1 cellular context compared by ENCODE assay signal in the genomic region with DNA sequence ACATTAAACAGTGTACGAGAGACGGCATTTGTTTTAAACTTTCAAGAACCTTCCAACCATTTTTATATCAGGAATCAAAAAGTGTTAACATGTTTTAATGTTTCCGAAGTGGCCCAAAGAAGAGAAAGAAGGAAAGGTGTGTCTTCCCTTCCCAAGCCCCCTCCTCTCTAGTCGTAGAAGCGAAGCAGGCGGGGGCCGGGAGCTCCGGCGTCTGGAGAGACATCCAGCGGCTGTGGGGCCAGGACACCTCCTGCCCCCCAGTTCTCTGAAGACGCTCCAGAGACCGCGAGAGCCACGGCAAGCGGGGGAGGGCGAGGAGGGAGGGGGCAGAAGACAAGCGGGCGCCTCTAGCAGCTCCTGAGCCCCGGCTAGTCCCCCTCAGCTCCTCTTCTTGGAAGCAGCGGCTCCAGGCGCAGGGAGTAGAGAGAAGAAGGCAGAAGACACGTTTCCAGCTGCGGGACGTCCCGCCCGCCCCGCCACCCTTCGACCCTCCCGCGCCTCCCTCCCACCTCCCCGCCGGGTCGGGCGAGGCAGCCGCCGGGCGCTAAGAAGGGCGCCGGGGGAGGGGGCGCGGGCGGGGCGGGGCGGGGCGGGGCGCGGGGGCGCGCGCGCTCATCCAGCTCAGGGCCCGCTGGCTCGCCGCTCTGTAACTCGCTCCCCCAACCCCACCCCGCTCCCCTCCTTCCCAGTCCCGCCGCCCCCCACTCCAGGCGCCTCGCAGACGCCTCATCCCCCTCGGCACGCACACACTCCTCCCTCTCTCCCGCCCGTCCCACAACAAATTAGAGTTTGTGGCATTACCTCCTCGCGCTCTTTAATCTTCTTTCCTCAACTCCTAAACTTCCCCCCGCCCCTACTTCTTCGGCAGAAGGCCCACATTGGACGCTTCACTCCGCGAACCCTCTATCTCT.
TF ChIP-seq lines count a peak whose summit lies in the region.

A gene (minus strand): TSS at position 871 of the 911 bp plus-strand sequence.

TF ChIP-seq in K562, 482 proteins besides CTCF, POLR2A, EP300 and RAD21 (continued from another document and continues in another):
- TF ChIP-seq, protein P1, sequence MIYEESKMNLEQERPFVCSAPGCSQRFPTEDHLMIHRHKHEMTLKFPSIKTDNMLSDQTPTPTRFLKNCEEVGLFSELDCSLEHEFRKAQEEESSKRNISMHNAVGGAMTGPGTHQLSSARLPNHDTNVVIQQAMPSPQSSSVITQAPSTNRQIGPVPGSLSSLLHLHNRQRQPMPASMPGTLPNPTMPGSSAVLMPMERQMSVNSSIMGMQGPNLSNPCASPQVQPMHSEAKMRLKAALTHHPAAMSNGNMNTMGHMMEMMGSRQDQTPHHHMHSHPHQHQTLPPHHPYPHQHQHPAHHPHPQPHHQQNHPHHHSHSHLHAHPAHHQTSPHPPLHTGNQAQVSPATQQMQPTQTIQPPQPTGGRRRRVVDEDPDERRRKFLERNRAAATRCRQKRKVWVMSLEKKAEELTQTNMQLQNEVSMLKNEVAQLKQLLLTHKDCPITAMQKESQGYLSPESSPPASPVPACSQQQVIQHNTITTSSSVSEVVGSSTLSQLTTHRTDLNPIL (CRISPR knock-in tag; IDR thresholded peaks at IDR 0.05): no peak
- TF ChIP-seq KLF10 (CRISPR knock-in tag; IDR thresholded peaks at IDR 0.05) (no peak), ZNF41 (CRISPR knock-in tag; conservative IDR thresholded peaks at IDR 0.05) (no peak), MAZ (CRISPR knock-in tag; conservative IDR thresholded peaks at IDR 0.05 in 1 of 2, IDR thresholded peaks at IDR 0.05 in 1 of 2) (peak; percentile 83 to 94), ZBED1 (IDR thresholded peaks at IDR 0.05) (no peak), NEUROD1 (IDR thresholded peaks at IDR 0.05; ENCODE audit: borderline replicate concordance, low read depth, low read length, partially characterized antibody) (no peak), ZNF197 (CRISPR knock-in tag; IDR thresholded peaks at IDR 0.05; ENCODE audit: low read depth) (no peak), ELF2 (CRISPR knock-in tag; IDR thresholded peaks at IDR 0.05) (no peak), TEAD4 (IDR thresholded peaks at IDR 0.05; ENCODE audit: low read length) (no peak), TEAD4 (CRISPR knock-in tag; IDR thresholded peaks at IDR 0.05; ENCODE audit: borderline replicate concordance) (no peak), ZFP36 (IDR thresholded peaks at IDR 0.05; ENCODE audit: low read depth, low read length, partially characterized antibody) (no peak), MTA2 (IDR thresholded peaks at IDR 0.05; ENCODE audit: low read depth) (no peak), ZBTB8A (IDR thresholded peaks at IDR 0.05; ENCODE audit: partially characterized antibody) (no peak), SMARCE1 (IDR thresholded peaks at IDR 0.05) (no peak), FOSL1 (tag; conservative IDR thresholded peaks at IDR 0.05) (no peak), TBP (optimal IDR thresholded peaks at IDR 0.05; ENCODE audit: low read depth, low read length) (no peak), NELFE (IDR thresholded peaks at IDR 0.05; ENCODE audit: insufficient read depth, insufficient read length) (no peak), FOXK2 (conservative IDR thresholded peaks at IDR 0.05 in 1 of 2, IDR thresholded peaks at IDR 0.05 in 1 of 2; ENCODE audit: low read depth in 2 of 2) (no peak), NCOA4 (IDR thresholded peaks at IDR 0.05; ENCODE audit: partially characterized antibody) (no peak), ZNF507 (tag; conservative IDR thresholded peaks at IDR 0.05) (no peak), ZNF408 (CRISPR knock-in tag; IDR thresholded peaks at IDR 0.05; ENCODE audit: low read depth) (no peak), ZNF584 (CRISPR knock-in tag; IDR thresholded peaks at IDR 0.05; ENCODE audit: low read depth) (no peak), ZNF561 (CRISPR knock-in tag; conservative IDR thresholded peaks at IDR 0.05) (no peak), RNF2 (IDR thresholded peaks at IDR 0.05) (no peak), ZNF717 (CRISPR knock-in tag; IDR thresholded peaks at IDR 0.05) (no peak), RFX5 (IDR thresholded peaks at IDR 0.05; ENCODE audit: low read depth, low read length) (no peak), RAD51 (IDR thresholded peaks at IDR 0.05; ENCODE audit: borderline replicate concordance, low read depth) (no peak), CBX8 (IDR thresholded peaks at IDR 0.05; ENCODE audit: borderline replicate concordance, extremely low read depth, low read depth, low read length, poor library complexity, severe bottlenecking) (no peak), HCFC1 (IDR thresholded peaks at IDR 0.05; ENCODE audit: low read depth, low read length) (no peak), IFI16 (CRISPR knock-in tag; IDR thresholded peaks at IDR 0.05) (no peak)
- TF ChIP-seq, protein P2, sequence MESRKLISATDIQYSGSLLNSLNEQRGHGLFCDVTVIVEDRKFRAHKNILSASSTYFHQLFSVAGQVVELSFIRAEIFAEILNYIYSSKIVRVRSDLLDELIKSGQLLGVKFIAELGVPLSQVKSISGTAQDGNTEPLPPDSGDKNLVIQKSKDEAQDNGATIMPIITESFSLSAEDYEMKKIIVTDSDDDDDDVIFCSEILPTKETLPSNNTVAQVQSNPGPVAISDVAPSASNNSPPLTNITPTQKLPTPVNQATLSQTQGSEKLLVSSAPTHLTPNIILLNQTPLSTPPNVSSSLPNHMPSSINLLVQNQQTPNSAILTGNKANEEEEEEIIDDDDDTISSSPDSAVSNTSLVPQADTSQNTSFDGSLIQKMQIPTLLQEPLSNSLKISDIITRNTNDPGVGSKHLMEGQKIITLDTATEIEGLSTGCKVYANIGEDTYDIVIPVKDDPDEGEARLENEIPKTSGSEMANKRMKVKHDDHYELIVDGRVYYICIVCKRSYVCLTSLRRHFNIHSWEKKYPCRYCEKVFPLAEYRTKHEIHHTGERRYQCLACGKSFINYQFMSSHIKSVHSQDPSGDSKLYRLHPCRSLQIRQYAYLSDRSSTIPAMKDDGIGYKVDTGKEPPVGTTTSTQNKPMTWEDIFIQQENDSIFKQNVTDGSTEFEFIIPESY (CRISPR knock-in tag; IDR thresholded peaks at IDR 0.05): no peak
- TF ChIP-seq, protein P3, sequence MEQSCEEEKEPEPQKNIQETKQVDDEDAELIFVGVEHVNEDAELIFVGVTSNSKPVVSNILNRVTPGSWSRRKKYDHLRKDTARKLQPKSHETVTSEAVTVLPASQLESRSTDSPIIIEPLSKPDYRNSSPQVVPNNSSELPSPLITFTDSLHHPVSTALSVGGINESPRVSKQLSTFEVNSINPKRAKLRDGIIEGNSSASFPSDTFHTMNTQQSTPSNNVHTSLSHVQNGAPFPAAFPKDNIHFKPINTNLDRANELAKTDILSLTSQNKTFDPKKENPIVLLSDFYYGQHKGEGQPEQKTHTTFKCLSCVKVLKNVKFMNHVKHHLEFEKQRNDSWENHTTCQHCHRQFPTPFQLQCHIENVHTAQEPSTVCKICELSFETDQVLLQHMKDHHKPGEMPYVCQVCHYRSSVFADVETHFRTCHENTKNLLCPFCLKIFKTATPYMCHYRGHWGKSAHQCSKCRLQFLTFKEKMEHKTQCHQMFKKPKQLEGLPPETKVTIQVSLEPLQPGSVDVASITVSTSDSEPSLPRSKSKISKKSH (CRISPR knock-in tag; IDR thresholded peaks at IDR 0.05): no peak
- TF ChIP-seq, protein P4, sequence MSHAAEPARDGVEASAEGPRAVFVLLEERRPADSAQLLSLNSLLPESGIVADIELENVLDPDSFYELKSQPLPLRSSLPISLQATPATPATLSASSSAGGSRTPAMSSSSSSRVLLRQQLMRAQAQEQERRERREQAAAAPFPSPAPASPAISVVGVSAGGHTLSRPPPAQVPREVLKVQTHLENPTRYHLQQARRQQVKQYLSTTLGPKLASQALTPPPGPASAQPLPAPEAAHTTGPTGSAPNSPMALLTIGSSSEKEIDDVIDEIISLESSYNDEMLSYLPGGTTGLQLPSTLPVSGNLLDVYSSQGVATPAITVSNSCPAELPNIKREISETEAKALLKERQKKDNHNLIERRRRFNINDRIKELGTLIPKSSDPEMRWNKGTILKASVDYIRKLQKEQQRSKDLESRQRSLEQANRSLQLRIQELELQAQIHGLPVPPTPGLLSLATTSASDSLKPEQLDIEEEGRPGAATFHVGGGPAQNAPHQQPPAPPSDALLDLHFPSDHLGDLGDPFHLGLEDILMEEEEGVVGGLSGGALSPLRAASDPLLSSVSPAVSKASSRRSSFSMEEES (CRISPR knock-in tag; IDR thresholded peaks at IDR 0.05): no peak
- TF ChIP-seq, protein P5, sequence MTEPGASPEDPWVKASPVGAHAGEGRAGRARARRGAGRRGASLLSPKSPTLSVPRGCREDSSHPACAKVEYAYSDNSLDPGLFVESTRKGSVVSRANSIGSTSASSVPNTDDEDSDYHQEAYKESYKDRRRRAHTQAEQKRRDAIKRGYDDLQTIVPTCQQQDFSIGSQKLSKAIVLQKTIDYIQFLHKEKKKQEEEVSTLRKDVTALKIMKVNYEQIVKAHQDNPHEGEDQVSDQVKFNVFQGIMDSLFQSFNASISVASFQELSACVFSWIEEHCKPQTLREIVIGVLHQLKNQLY (CRISPR knock-in tag; conservative IDR thresholded peaks at IDR 0.05): no peak
- TF ChIP-seq, protein P6, sequence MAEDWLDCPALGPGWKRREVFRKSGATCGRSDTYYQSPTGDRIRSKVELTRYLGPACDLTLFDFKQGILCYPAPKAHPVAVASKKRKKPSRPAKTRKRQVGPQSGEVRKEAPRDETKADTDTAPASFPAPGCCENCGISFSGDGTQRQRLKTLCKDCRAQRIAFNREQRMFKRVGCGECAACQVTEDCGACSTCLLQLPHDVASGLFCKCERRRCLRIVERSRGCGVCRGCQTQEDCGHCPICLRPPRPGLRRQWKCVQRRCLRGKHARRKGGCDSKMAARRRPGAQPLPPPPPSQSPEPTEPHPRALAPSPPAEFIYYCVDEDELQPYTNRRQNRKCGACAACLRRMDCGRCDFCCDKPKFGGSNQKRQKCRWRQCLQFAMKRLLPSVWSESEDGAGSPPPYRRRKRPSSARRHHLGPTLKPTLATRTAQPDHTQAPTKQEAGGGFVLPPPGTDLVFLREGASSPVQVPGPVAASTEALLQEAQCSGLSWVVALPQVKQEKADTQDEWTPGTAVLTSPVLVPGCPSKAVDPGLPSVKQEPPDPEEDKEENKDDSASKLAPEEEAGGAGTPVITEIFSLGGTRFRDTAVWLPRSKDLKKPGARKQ (CRISPR knock-in tag; IDR thresholded peaks at IDR 0.05): no peak
- TF ChIP-seq, protein P7, sequence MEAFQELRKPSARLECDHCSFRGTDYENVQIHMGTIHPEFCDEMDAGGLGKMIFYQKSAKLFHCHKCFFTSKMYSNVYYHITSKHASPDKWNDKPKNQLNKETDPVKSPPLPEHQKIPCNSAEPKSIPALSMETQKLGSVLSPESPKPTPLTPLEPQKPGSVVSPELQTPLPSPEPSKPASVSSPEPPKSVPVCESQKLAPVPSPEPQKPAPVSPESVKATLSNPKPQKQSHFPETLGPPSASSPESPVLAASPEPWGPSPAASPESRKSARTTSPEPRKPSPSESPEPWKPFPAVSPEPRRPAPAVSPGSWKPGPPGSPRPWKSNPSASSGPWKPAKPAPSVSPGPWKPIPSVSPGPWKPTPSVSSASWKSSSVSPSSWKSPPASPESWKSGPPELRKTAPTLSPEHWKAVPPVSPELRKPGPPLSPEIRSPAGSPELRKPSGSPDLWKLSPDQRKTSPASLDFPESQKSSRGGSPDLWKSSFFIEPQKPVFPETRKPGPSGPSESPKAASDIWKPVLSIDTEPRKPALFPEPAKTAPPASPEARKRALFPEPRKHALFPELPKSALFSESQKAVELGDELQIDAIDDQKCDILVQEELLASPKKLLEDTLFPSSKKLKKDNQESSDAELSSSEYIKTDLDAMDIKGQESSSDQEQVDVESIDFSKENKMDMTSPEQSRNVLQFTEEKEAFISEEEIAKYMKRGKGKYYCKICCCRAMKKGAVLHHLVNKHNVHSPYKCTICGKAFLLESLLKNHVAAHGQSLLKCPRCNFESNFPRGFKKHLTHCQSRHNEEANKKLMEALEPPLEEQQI (IDR thresholded peaks at IDR 0.05): no peak
- TF ChIP-seq, protein P8, sequence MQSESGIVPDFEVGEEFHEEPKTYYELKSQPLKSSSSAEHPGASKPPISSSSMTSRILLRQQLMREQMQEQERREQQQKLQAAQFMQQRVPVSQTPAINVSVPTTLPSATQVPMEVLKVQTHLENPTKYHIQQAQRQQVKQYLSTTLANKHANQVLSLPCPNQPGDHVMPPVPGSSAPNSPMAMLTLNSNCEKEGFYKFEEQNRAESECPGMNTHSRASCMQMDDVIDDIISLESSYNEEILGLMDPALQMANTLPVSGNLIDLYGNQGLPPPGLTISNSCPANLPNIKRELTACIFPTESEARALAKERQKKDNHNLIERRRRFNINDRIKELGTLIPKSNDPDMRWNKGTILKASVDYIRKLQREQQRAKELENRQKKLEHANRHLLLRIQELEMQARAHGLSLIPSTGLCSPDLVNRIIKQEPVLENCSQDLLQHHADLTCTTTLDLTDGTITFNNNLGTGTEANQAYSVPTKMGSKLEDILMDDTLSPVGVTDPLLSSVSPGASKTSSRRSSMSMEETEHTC (IDR thresholded peaks at IDR 0.05): no peak
- TF ChIP-seq, protein P9, sequence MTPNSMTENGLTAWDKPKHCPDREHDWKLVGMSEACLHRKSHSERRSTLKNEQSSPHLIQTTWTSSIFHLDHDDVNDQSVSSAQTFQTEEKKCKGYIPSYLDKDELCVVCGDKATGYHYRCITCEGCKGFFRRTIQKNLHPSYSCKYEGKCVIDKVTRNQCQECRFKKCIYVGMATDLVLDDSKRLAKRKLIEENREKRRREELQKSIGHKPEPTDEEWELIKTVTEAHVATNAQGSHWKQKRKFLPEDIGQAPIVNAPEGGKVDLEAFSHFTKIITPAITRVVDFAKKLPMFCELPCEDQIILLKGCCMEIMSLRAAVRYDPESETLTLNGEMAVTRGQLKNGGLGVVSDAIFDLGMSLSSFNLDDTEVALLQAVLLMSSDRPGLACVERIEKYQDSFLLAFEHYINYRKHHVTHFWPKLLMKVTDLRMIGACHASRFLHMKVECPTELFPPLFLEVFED (CRISPR knock-in tag; conservative IDR thresholded peaks at IDR 0.05): no peak
- TF ChIP-seq, protein P10, sequence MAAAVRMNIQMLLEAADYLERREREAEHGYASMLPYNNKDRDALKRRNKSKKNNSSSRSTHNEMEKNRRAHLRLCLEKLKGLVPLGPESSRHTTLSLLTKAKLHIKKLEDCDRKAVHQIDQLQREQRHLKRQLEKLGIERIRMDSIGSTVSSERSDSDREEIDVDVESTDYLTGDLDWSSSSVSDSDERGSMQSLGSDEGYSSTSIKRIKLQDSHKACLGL (CRISPR knock-in tag; IDR thresholded peaks at IDR 0.05; ENCODE audit: borderline replicate concordance, poor library complexity, severe bottlenecking): no peak
- TF ChIP-seq, protein P11, sequence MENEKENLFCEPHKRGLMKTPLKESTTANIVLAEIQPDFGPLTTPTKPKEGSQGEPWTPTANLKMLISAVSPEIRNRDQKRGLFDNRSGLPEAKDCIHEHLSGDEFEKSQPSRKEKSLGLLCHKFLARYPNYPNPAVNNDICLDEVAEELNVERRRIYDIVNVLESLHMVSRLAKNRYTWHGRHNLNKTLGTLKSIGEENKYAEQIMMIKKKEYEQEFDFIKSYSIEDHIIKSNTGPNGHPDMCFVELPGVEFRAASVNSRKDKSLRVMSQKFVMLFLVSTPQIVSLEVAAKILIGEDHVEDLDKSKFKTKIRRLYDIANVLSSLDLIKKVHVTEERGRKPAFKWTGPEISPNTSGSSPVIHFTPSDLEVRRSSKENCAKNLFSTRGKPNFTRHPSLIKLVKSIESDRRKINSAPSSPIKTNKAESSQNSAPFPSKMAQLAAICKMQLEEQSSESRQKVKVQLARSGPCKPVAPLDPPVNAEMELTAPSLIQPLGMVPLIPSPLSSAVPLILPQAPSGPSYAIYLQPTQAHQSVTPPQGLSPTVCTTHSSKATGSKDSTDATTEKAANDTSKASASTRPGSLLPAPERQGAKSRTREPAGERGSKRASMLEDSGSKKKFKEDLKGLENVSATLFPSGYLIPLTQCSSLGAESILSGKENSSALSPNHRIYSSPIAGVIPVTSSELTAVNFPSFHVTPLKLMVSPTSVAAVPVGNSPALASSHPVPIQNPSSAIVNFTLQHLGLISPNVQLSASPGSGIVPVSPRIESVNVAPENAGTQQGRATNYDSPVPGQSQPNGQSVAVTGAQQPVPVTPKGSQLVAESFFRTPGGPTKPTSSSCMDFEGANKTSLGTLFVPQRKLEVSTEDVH (IDR thresholded peaks at IDR 0.05; ENCODE audit: low read depth, partially characterized antibody): no peak
